ENCODE assay signal across 8 cellular contexts in the genomic region with DNA sequence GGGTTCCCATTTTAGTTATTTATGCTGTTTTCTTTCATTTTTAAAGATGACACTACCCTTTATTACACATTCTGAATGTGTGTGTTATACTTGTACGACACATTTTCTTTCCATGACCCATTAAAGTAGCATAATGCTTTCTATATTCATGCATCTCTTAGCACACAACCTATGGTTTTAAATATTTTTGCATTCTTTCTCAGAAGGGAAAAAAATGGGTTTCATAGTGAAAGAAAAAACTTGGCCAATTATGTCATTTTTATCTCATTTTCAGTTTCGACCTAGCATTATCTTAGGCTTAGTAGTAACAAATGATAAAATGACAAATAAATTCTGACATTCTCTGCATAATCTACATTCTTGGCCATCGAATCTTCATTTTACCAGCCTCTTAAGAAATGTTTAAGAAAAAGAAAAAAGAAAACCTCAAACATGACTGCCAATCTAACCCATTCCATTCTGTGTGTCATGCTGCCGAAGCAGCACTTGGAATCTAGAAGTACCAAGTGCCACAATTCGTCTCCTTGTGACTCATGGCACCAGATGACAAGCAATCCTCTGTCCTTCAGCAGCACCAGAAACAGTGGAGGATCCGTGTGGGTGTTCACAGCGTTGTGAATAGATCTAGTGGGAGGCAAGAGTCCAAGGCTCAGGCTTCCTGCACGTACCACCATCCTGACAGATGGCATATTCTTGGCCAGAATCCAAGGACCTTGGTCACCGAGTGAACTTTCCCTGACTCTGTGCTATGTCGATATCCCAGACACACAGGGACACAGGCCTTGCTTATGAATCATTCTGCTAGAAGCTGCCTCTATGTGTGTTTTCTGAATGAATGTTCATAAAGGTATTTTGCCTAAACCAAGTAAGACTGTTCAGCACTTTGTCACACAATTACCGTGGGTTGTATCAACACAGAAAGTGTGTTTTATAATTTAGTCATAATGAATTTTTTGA.
DNase-seq lines count a peak whose midpoint lies in the region; ATAC-seq, FAIRE-seq and TF ChIP-seq lines count a peak whose summit lies in the region.

No MANE protein-coding gene starts in this region.

- TSS peak; percentile 52 for BruUV-seq in HCT116 (replicated peaks; lab: Mats Ljungman, UMichigan)

- POLR2A ChIA-PET in HCT116 (lab: Charles Lee) = no interaction called here

- H3K27ac ChIP-seq in HCT116 (ENCODE audit: low read depth, low read length) = peak overlapping the region; percentile 98
- H3K27ac ChIP-seq in brain microvascular endothelial cell = peak overlapping the region; percentile 63
- H3K27ac ChIP-seq in liver (ENCODE audit: low read depth in 1 of 2, low read length in 2 of 2) = peak overlapping the region in 1 of 2 donors; percentile 42
- H3K27ac ChIP-seq in aorta (ENCODE audit: low read depth in 1 of 2, low read length in 2 of 2) = peak overlapping the region in 1 of 2 donors; percentile 59

- WGBS in liver = 36% methylated on average over 11 of the region's 11 CpGs
- whole genome bisulfite sequencing in aorta, 2 donors = 11 to 12% methylated on average over 11 of the region's 11 CpGs

- 0 out of 4 replicates have a peak, but pooled peaks cover 0 to 2% of the 10 kb centered on the region in 2 experiments for H3K36me3 ChIP-seq in HCT116 (ENCODE audit: control insufficient read depth in 1 of 2, insufficient read depth in 2 of 2, low read length in 2 of 2)
- no peaks in the 10 kb centered on the region for H3K36me3 ChIP-seq in brain microvascular endothelial cell (replicated peaks)
- no peaks in the 10 kb centered on the region for H3K36me3 ChIP-seq in liver (ENCODE audit: control insufficient read depth in 4 of 4, insufficient read depth in 3 of 4, low read depth in 1 of 4, low read length in 3 of 4)
- no peaks in the 10 kb centered on the region for H3K36me3 ChIP-seq in aorta (ENCODE audit: control insufficient read depth in 1 of 2, insufficient read depth in 2 of 2, low read length in 1 of 2)

- H3K9me3 ChIP-seq in HCT116 (ENCODE audit: control insufficient read depth in 1 of 2, insufficient read depth in 1 of 2, low read depth in 1 of 2, low read length in 2 of 2) (no peaks in the 10 kb centered on the region), liver (ENCODE audit: control insufficient read depth in 4 of 4, low read length in 3 of 4) (no peaks in the 10 kb centered on the region), aorta (ENCODE audit: control insufficient read depth, low read length) (peaks cover 2% of the 10 kb centered on the region)

- RAD21 ChIA-PET in HCT116 (lab: Charles Lee; ENCODE audit: low non-redundant PET in 1 of 2, low total read pairs in 2 of 2, uncharacterized antibody in 2 of 2, unreplicated experiment in 2 of 2) = no interaction called here

- TF ChIP-seq POLR2A in GM12892 (IDR thresholded peaks at IDR 0.05; ENCODE audit: low read depth, low read length) = no peak
- TF ChIP-seq POLR2A in HCT116 (IDR thresholded peaks at IDR 0.05; ENCODE audit: borderline replicate concordance, extremely low read depth, insufficient read depth, insufficient read length) = no peak

- CTCF ChIA-PET in HCT116 (lab: Charles Lee) = no interaction called here

- TF ChIP-seq RAD21 in HCT116 (IDR thresholded peaks at IDR 0.05; ENCODE audit: low read depth) (peak; percentile 35), liver (IDR thresholded peaks at IDR 0.05) (peak; percentile 23 to 33)

- no peaks in the 10 kb centered on the region for H3K27me3 ChIP-seq in HCT116 (ENCODE audit: insufficient read depth, low read length)
- H3K27me3 ChIP-seq in brain microvascular endothelial cell (replicated peaks) = no peaks in the 10 kb centered on the region
- H3K27me3 ChIP-seq in liver (ENCODE audit: control insufficient read depth in 4 of 4, insufficient read depth in 4 of 4, low read length in 3 of 4) = no peaks in the 10 kb centered on the region
- H3K27me3 ChIP-seq in aorta (ENCODE audit: control insufficient read depth in 1 of 2, insufficient read depth in 2 of 2, low read length in 1 of 2) = no peaks in the 10 kb centered on the region

- H3K4me3 ChIP-seq in HCT116 (replicated peaks in 1 of 2; ENCODE audit: low read depth in 1 of 2, low read length in 2 of 2) (peak overlapping the region in 1 of 2 experiments; percentile 16; a peak in 2 of 4 replicates), brain microvascular endothelial cell (ENCODE audit: low read depth, low read length) (no peak overlapping the region), liver (ENCODE audit: low read depth in 1 of 3, low read length in 3 of 3) (no peak overlapping the region), aorta (ENCODE audit: low read length in 2 of 2) (no peak overlapping the region)

- DNase-seq in GM12892 (ENCODE audit: insufficient read length) (no peak), HCT116 (ENCODE audit: low read depth, low spot score) (peak; percentile 99), MV-4-11 (lab: John Stamatoyannopoulos, UW) (peak; percentile 27), brain microvascular endothelial cell (peak; percentile 98), aorta (peak in 1 of 2 donors; percentile 81), NCI-H526 (lab: John Stamatoyannopoulos, UW) (no peak), NCI-H1436 (lab: John Stamatoyannopoulos, UW) (no peak)

- no peaks in the 10 kb centered on the region for H4K20me1 ChIP-seq in HCT116 (ENCODE audit: insufficient read depth)

- ATAC-seq in HCT116 = peak; percentile 96
- peak; percentile 74 for ATAC-seq in aorta (ENCODE audit: low FRiP score)

- peak overlapping the region; percentile 72 for H3K4me2 ChIP-seq in HCT116 (ENCODE audit: low read length)

- H3K4me1 ChIP-seq in HCT116 (ENCODE audit: control insufficient read depth in 1 of 2, insufficient read depth in 2 of 2, low read length in 2 of 2) = peaks cover 40 to 41% of the 10 kb centered on the region in 2 experiments
- H3K4me1 ChIP-seq in liver (ENCODE audit: control insufficient read depth in 4 of 4, insufficient read depth in 4 of 4, low read length in 3 of 4) = no peaks in the 10 kb centered on the region
- no peaks in the 10 kb centered on the region for H3K4me1 ChIP-seq in aorta (ENCODE audit: control insufficient read depth in 1 of 2, insufficient read depth in 2 of 2, low read length in 2 of 2)

- H3K9me2 ChIP-seq in HCT116 (ENCODE audit: insufficient read depth) = no peaks in the 10 kb centered on the region

- TF ChIP-seq CTCF in HCT116 (IDR thresholded peaks at IDR 0.05 in 2 of 3, conservative IDR thresholded peaks at IDR 0.05 in 1 of 3; ENCODE audit: borderline replicate concordance in 1 of 3, insufficient read depth in 1 of 3, low read depth in 2 of 3, low read length in 2 of 3) (no peak), brain microvascular endothelial cell (IDR thresholded peaks at IDR 0.05; ENCODE audit: low read depth, low read length, missing control alignments) (no peak), liver (IDR thresholded peaks at IDR 0.05; ENCODE audit: low read depth, low read length, missing input control) (no peak)

- in situ Hi-C loops in brain microvascular endothelial cell (cut with HindIII; ENCODE audit: low pct_ligation_motif_present, low sequenced_read_pairs) = no loop called here

- peak overlapping the region; percentile 18 for H3K9ac ChIP-seq in HCT116 (ENCODE audit: low read length)
- H3K9ac ChIP-seq in liver (ENCODE audit: low read depth in 1 of 2, low read length in 2 of 2) = no peak overlapping the region

- H2AFZ ChIP-seq in HCT116 (ENCODE audit: low read depth, low read length, poor library complexity, severe bottlenecking) = no peak overlapping the region

- intact Hi-C loops in HCT116 (cut with micrococcal nuclease) = loop anchor here (1.0 to 10.0 kb wide), 6 partner anchors 85 to 719 kb away; partner anchors contain the start of genes NR2F1 and NR2F1-AS1
- intact Hi-C loops in aorta (cut with DNase I) = no loop called here

- FAIRE-seq in GM12892 (lab: Jason Lieb, UNC) = peak; percentile 88

- no peaks in the 10 kb centered on the region for H3K79me2 ChIP-seq in HCT116 (ENCODE audit: insufficient read depth, low read length)

TF ChIP-seq in HCT116, 20 proteins besides CTCF, POLR2A, EP300 and RAD21 (continues in another document):
- TF ChIP-seq SIN3A (IDR thresholded peaks at IDR 0.05; ENCODE audit: low read depth) (peak; percentile 99), ZFX (IDR thresholded peaks at IDR 0.05) (no peak), ELF1 (IDR thresholded peaks at IDR 0.05; ENCODE audit: borderline replicate concordance, low read depth) (no peak)
- TF ChIP-seq, protein P1, sequence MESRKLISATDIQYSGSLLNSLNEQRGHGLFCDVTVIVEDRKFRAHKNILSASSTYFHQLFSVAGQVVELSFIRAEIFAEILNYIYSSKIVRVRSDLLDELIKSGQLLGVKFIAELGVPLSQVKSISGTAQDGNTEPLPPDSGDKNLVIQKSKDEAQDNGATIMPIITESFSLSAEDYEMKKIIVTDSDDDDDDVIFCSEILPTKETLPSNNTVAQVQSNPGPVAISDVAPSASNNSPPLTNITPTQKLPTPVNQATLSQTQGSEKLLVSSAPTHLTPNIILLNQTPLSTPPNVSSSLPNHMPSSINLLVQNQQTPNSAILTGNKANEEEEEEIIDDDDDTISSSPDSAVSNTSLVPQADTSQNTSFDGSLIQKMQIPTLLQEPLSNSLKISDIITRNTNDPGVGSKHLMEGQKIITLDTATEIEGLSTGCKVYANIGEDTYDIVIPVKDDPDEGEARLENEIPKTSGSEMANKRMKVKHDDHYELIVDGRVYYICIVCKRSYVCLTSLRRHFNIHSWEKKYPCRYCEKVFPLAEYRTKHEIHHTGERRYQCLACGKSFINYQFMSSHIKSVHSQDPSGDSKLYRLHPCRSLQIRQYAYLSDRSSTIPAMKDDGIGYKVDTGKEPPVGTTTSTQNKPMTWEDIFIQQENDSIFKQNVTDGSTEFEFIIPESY (IDR thresholded peaks at IDR 0.05; ENCODE audit: extremely low read depth, insufficient replicate concordance, low read length) = peak; percentile 57

TF ChIP-seq in liver, 16 proteins besides CTCF, POLR2A, EP300 and RAD21 (continues in another document):
- TF ChIP-seq SP1 (IDR thresholded peaks at IDR 0.05) (no peak), GABPA (IDR thresholded peaks at IDR 0.05 in 1 of 2, conservative IDR thresholded peaks at IDR 0.05 in 1 of 2) (no peak), YY1 (IDR thresholded peaks at IDR 0.05) (no peak)

Comparison
In these comparisons a context has a peak if more than half of its experiments do, and no peak if none do; other contexts are left out.
1. DNase-seq: peak in HCT116 (single experiment), MV-4-11 (single experiment) and brain microvascular endothelial cell (single experiment); none in GM12892 (single experiment), NCI-H526 (0 of 2) and NCI-H1436 (single experiment).